Comparison of ENCODE assay signal across 15 cellular contexts in the genomic region with DNA sequence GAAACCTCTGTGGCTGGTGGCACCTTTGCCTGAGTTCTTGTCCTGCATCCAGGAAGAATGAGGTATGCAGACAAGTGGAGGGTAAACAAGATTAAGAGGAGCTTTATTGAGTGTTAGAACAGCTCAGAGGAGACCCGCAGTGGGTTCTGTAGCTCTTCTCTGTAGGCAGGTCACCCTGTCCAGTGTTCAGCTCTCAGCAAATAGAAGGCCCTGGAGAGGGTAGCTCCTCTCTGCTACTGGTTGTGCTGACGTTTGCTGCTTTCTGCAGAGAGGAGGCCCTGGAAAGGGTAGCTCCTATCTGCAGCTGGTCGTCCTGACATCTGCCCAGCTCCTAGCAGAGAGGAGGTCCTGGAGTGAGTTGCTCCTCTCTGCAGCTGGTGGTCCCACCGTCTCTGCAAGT.
DNase-seq lines count a peak whose midpoint lies in the region; ATAC-seq and TF ChIP-seq lines count a peak whose summit lies in the region.
"Had no signal": no experiment of that assay in that cellular context is flagged by ENCODE, and none has a peak within 500 bp of the region (broad histone marks: within the 10 kb centered on the region; RNA-seq: fewer than 3 reads in every experiment).

No MANE protein-coding gene starts in this region.

- peak; percentile 45 for ATAC-seq in Right ventricle myocardium inferior
- peak; percentile 73 for ATAC-seq in left ventricle myocardium superior
- peak; percentile 52 to 65 for ATAC-seq in lower lobe of right lung
- ATAC-seq in CD8-positive, alpha-beta T cell: no peak
- ATAC-seq: GM23338 had no signal

- H3K4me3 ChIP-seq in left ventricle myocardium inferior (no peak overlapping the region), lower lobe of right lung (no peak overlapping the region)
- H3K4me3 ChIP-seq in CD8-positive, alpha-beta T cell (ENCODE audit: low read depth, low read length): no peak overlapping the region
- H3K4me3 ChIP-seq: BLaER1 treated with 17β-estradiol and CSF1 and Interleukin-3, amounts not matched to agents 10 nM and 100 nM; GM23338 had no signal

- H3K27ac Mint-ChIP-seq in CD8-positive, alpha-beta T cell: no peak overlapping the region
- H3K27ac Mint-ChIP-seq: B cell; CD8-positive, alpha-beta memory T cell; GM23338 had no signal

- H3K36me3 ChIP-seq in left ventricle myocardium inferior: no peaks in the 10 kb centered on the region
- no peaks in the 10 kb centered on the region for H3K36me3 ChIP-seq in lower lobe of right lung
- no peaks in the 10 kb centered on the region for H3K36me3 ChIP-seq in CD8-positive, alpha-beta T cell (ENCODE audit: insufficient read depth, low read length)
- H3K36me3 ChIP-seq: BLaER1 treated with 17β-estradiol and CSF1 and Interleukin-3, amounts not matched to agents 10 nM and 100 nM had no signal

- CTCF ChIA-PET in CD8-positive, alpha-beta T cell (lab: Charles Lee): no interaction called here

- H3K4me1 Mint-ChIP-seq in CD8-positive, alpha-beta T cell (ENCODE audit: low read depth): no peaks in the 10 kb centered on the region
- H3K4me1 Mint-ChIP-seq: B cell; CD8-positive, alpha-beta memory T cell had no signal

- H3K27ac ChIP-seq in left ventricle myocardium inferior (replicated peaks) (no peak overlapping the region), lower lobe of right lung (no peak overlapping the region)
- H3K27ac ChIP-seq in CD8-positive, alpha-beta T cell (ENCODE audit: low read depth, low read length): no peak overlapping the region
- H3K27ac ChIP-seq: BLaER1 treated with 17β-estradiol and CSF1 and Interleukin-3, amounts not matched to agents 10 nM and 100 nM had no signal

- TF ChIP-seq CTCF in left ventricle myocardium inferior (IDR thresholded peaks at IDR 0.05; ENCODE audit: borderline replicate concordance): no peak
- no peak for TF ChIP-seq CTCF in lower lobe of right lung (IDR thresholded peaks at IDR 0.05)
- no peak for TF ChIP-seq CTCF in CD8-positive, alpha-beta T cell (IDR thresholded peaks at IDR 0.05)

- H3K27me3 Mint-ChIP-seq in CD8-positive, alpha-beta T cell (ENCODE audit: low read depth): peaks cover 2% of the 10 kb centered on the region
- H3K27me3 Mint-ChIP-seq: B cell had no signal

- POLR2A ChIA-PET in CD8-positive, alpha-beta T cell (lab: Charles Lee): no interaction called here

- H3K9me3 Mint-ChIP-seq in CD8-positive, alpha-beta T cell: peaks cover under 1% of the 10 kb centered on the region

- H3K27me3 ChIP-seq in left ventricle myocardium inferior (ENCODE audit: low read depth) (no peaks in the 10 kb centered on the region), lower lobe of right lung (ENCODE audit: low read depth) (no peaks in the 10 kb centered on the region)
- H3K27me3 ChIP-seq in CD8-positive, alpha-beta T cell (ENCODE audit: insufficient read depth, low read length): no peaks in the 10 kb centered on the region
- H3K27me3 ChIP-seq: BLaER1 treated with 17β-estradiol and CSF1 and Interleukin-3, amounts not matched to agents 10 nM and 100 nM had no signal

- no peaks in the 10 kb centered on the region for H3K36me3 Mint-ChIP-seq in CD8-positive, alpha-beta T cell
- H3K36me3 Mint-ChIP-seq: CD8-positive, alpha-beta memory T cell had no signal

- intact Hi-C loops in Right ventricle myocardium inferior (cut with DNase I) (no loop called here), left ventricle myocardium inferior (cut with micrococcal nuclease) (no loop called here), left ventricle myocardium superior (cut with micrococcal nuclease) (no loop called here), lower lobe of right lung (cut with DNase I) (no loop called here)
- intact Hi-C loops in CD8-positive, alpha-beta T cell (cut with DNase I, micrococcal nuclease): no loop called here

- H3K9me3 ChIP-seq in left ventricle myocardium inferior (replicated peaks): no peaks in the 10 kb centered on the region
- H3K9me3 ChIP-seq in lower lobe of right lung: no peaks in the 10 kb centered on the region
- no peaks in the 10 kb centered on the region for H3K9me3 ChIP-seq in CD8-positive, alpha-beta T cell (ENCODE audit: low read length)

- H3K4me1 ChIP-seq in left ventricle myocardium inferior: peaks cover 27% of the 10 kb centered on the region
- peaks cover 12% of the 10 kb centered on the region for H3K4me1 ChIP-seq in lower lobe of right lung
- no peaks in the 10 kb centered on the region for H3K4me1 ChIP-seq in CD8-positive, alpha-beta T cell (ENCODE audit: insufficient read depth, low read length)
- H3K4me1 ChIP-seq: BLaER1 treated with 17β-estradiol and CSF1 and Interleukin-3, amounts not matched to agents 10 nM and 100 nM had no signal

- no peak overlapping the region for H3K4me3 Mint-ChIP-seq in CD8-positive, alpha-beta T cell
- H3K4me3 Mint-ChIP-seq: B cell; CD8-positive, alpha-beta memory T cell; GM23338 had no signal

- DNase-seq in Right ventricle myocardium inferior (ENCODE audit: missing footprints) (no peak), left ventricle myocardium inferior (no peak), left ventricle myocardium superior (no peak), lower lobe of right lung (no peak), NAMALWA (ENCODE audit: low spot score) (no peak)
- DNase-seq in CD8-positive, alpha-beta T cell: no peak
- DNase-seq: CD8-positive, alpha-beta memory T cell; COR-L47; DMS 273 treated with DMSO at 0.1 percent for 48 hours; DMS79; GDM1; HCEC 1CT had no signal
